8 cellular contexts compared by ENCODE assay signal in genomic region chr2:176140520-176141317, GRCh38.
DNase-seq lines count a peak whose midpoint lies in the region; ATAC-seq and TF ChIP-seq lines count a peak whose summit lies in the region.

No MANE protein-coding gene starts in this region.

- DNase-seq in Ammon's horn (ENCODE audit: low spot score) (peak; percentile 58), NCI-H526 treated with DMSO at 0.1 percent for 48 hours (lab: John Stamatoyannopoulos, UW) (peak; percentile 80), erythroblast (lab: John Stamatoyannopoulos, UW) (peak; percentile 76 to 84)
- peak; percentile 14 to 19 for DNase-seq in activated CD8-positive, alpha-beta memory T cell treated with anti-CD3 and anti-CD28 coated beads for 4 hours (ENCODE audit: low read depth in 2 of 2)
- DNase-seq in stimulated activated CD8-positive, alpha-beta memory T cell treated with anti-CD3 and anti-CD28 coated beads, Interleukin-7, amount 100 ng/mL, for 48 hours (ENCODE audit: extremely low read depth in 1 of 2, low read depth in 1 of 2), result peak; percentile 40 to 53

- peaks cover 26 to 34% of the 10 kb centered on the region in 2 donors for H3K4me1 ChIP-seq in mucosa of rectum (ENCODE audit: control insufficient read depth in 2 of 2, insufficient read depth in 2 of 2, low read length in 2 of 2)

- peak; percentile 95 for ATAC-seq in GM18867 (IDR thresholded peaks at IDR 0.05; ENCODE audit: unreplicated experiment)
- ATAC-seq in HG03066 (IDR thresholded peaks at IDR 0.05; ENCODE audit: low read depth, unreplicated experiment), result peak; percentile 84

- no peak for TF ChIP-seq POLR2A in erythroblast (IDR thresholded peaks at IDR 0.05; ENCODE audit: low read length)

- H3K4me3 ChIP-seq in mucosa of rectum (ENCODE audit: low read length in 2 of 2), result peak overlapping the region; percentile 76 to 78

- peak overlapping the region; percentile 26 to 56 for H3K27ac ChIP-seq in mucosa of rectum (ENCODE audit: low read depth in 2 of 2, low read length in 2 of 2)

- peaks cover 3 to 8% of the 10 kb centered on the region in 2 donors for H3K27me3 ChIP-seq in mucosa of rectum (ENCODE audit: control insufficient read depth in 2 of 2, insufficient read depth in 2 of 2, low read length in 2 of 2)

- H3K9me3 ChIP-seq in mucosa of rectum (ENCODE audit: control insufficient read depth in 2 of 2, low read length in 2 of 2), result no peaks in the 10 kb centered on the region

- H3K9ac ChIP-seq in mucosa of rectum (ENCODE audit: low read depth in 1 of 2, low read length in 2 of 2), result peak overlapping the region; percentile 56 to 72

- H3K36me3 ChIP-seq in mucosa of rectum (ENCODE audit: control insufficient read depth in 2 of 2, insufficient read depth in 2 of 2, low read length in 2 of 2), result no peaks in the 10 kb centered on the region

Comparison
In these comparisons a context has a peak if more than half of its experiments do, and no peak if none do; other contexts are left out.
1. Peak in every context shown above with its lines: DNase-seq, ATAC-seq, H3K4me3 ChIP-seq and H3K27ac ChIP-seq.
2. DNase-seq: peak in every context shown above with its lines; median percentile 80 in NCI-H526 treated with DMSO at 0.1 percent for 48 hours; 80 in erythroblast; 58 in Ammon's horn; 46 in stimulated activated CD8-positive, alpha-beta memory T cell treated with anti-CD3 and anti-CD28 coated beads, Interleukin-7, amount 100 ng/mL, for 48 hours; 16 in activated CD8-positive, alpha-beta memory T cell treated with anti-CD3 and anti-CD28 coated beads for 4 hours.